In the genomic region with DNA sequence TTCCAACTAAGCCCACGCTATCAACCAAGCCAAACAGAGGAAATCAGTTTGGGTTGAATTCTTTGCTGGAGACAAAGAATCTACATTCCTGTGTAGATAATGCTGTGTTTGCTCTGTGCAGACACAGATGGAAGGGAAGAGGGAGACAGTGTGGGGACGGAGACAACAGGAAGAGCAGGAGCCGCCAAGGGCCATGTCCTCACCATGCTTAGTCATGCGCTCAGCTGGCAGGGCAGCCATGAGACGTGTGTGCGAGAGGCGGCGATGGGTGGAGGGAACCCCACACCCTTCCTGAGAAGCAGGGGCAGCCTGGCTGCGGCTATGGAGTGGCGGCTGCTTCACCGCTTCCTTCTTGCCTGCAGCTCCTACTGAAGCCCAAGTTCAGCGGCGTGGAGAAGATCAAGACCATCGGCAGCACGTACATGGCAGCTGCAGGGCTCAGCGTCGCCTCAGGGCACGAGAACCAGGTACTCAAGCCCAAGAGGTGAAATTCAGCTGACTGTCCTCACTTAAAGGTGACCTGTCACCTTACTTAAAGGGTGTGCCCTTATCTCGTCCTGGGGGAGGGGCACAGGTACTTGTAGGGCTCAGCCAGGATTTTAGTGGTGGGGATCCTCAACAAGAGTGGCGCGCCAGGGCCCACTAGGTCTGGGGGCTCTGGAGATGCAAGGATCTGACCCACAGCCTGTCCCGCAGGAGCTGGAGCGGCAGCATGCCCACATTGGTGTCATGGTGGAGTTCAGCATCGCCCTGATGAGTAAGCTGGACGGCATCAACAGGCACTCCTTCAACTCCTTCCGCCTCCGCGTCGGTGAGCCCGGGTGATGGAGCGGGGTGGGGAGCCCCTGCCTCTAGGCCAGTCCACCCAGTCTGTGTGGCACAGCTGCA, we compare ENCODE assay signal across 8 cellular contexts. TPM values are rescaled to one million over a fixed set of nuclear protein-coding genes. Genes with fewer than 3 reads are reported as not detected.
DNase-seq lines count a peak whose midpoint lies in the region; ATAC-seq and TF ChIP-seq lines count a peak whose summit lies in the region.

No MANE protein-coding gene starts in this region.

- WGBS in mammary epithelial cell (ENCODE audit: low coverage, missing lambda C conversion rate) = 82% methylated on average over 17 of the region's 31 CpGs
- WGBS in thyroid gland, 2 donors = 87% methylated on average over 26 to 31 of the region's 31 CpGs

- H3K4me2 ChIP-seq in mammary epithelial cell (ENCODE audit: insufficient read depth, low read depth, low read length) = no peak overlapping the region

- dilution Hi-C loops in mammary epithelial cell (cut with HindIII; ENCODE audit: low sequenced_read_pairs) = no loop called here

- TF ChIP-seq POLR2A in breast epithelium (IDR thresholded peaks at IDR 0.05) (no peak), thyroid gland (IDR thresholded peaks at IDR 0.05) (no peak)

- ATAC-seq in GM19395 (IDR thresholded peaks at IDR 0.05; ENCODE audit: unreplicated experiment) (no peak), GM18502 (IDR thresholded peaks at IDR 0.05; ENCODE audit: poor library complexity, unreplicated experiment) (no peak)

- H4K20me1 ChIP-seq in mammary epithelial cell (ENCODE audit: insufficient read depth, low read length) = no peaks in the 10 kb centered on the region

- in situ Hi-C loops in mammary epithelial cell (cut with MboI; ENCODE audit: low sequenced_read_pairs in 2 of 2) = no loop called here

- no peak overlapping the region for H3K9ac ChIP-seq in mammary epithelial cell (ENCODE audit: insufficient read depth, low read length)

- H3K9me3 ChIP-seq in breast epithelium = no peaks in the 10 kb centered on the region
- H3K9me3 ChIP-seq in mammary epithelial cell (replicated peaks; ENCODE audit: insufficient read depth, low read length) = no peaks in the 10 kb centered on the region
- H3K9me3 ChIP-seq in thyroid gland = no peaks in the 10 kb centered on the region

- no peak for TF ChIP-seq CTCF in breast epithelium (IDR thresholded peaks at IDR 0.05)
- TF ChIP-seq CTCF in mammary epithelial cell (conservative IDR thresholded peaks at IDR 0.05 in 1 of 2, IDR thresholded peaks at IDR 0.05 in 1 of 2; ENCODE audit: extremely low read depth in 1 of 2, insufficient read depth in 1 of 2, low read depth in 1 of 2, low read length in 2 of 2) = no peak
- TF ChIP-seq CTCF in choroid plexus epithelial cell (conservative IDR thresholded peaks at IDR 0.05; ENCODE audit: low read depth, low read length) = no peak
- no peak for TF ChIP-seq CTCF in thyroid gland (IDR thresholded peaks at IDR 0.05)

- H3K79me2 ChIP-seq in mammary epithelial cell (ENCODE audit: insufficient read depth, low read length) = no peaks in the 10 kb centered on the region

- BruUV-seq in mammary epithelial cell (replicated peaks; lab: Mats Ljungman, UMichigan) = no TSS peak

- no peak overlapping the region for H2AFZ ChIP-seq in mammary epithelial cell (ENCODE audit: low read depth, low read length)

- DNase-seq in breast epithelium (ENCODE audit: low spot score in 2 of 2) (peak in 1 of 2 donors; percentile 30), mammary epithelial cell (no peak), choroid plexus epithelial cell (ENCODE audit: low read depth) (peak; percentile 74), mucosa of gallbladder (ENCODE audit: low spot score) (peak; percentile 50), thyroid gland (peak; percentile 27 to 31), HuH-7 (ENCODE audit: low spot score) (no peak)

- H3K36me3 ChIP-seq in breast epithelium (no peaks in the 10 kb centered on the region), mammary epithelial cell (ENCODE audit: insufficient read depth, low read length) (peaks cover 3% of the 10 kb centered on the region), thyroid gland (peaks cover 6 to 36% of the 10 kb centered on the region in 2 donors)

- CTCF ChIA-PET in mammary epithelial cell (lab: Charles Lee; ENCODE audit: low non-redundant PET) = no interaction called here

- intact Hi-C loops in breast epithelium (cut with DNase I; ENCODE audit: low total_unique reads) = no loop called here
- intact Hi-C loops in mammary epithelial cell (cut with micrococcal nuclease) = no loop called here
- intact Hi-C loops in thyroid gland (cut with DNase I) = loop anchor here (10.0 kb wide), 1 partner anchor 59 kb away; no protein-coding TSS in a partner anchor

- H3K27ac ChIP-seq in breast epithelium (peak overlapping the region; percentile 66 to 79), mammary epithelial cell (ENCODE audit: insufficient read depth, low read depth, low read length) (no peak overlapping the region), thyroid gland (peak overlapping the region in 1 of 3 donors; percentile 28)

- H3K27me3 ChIP-seq in breast epithelium = no peaks in the 10 kb centered on the region
- no peaks in the 10 kb centered on the region for H3K27me3 ChIP-seq in mammary epithelial cell (ENCODE audit: insufficient read depth, low read length)
- H3K27me3 ChIP-seq in thyroid gland = no peaks in the 10 kb centered on the region

- H3K4me1 ChIP-seq in breast epithelium = no peaks in the 10 kb centered on the region
- H3K4me1 ChIP-seq in mammary epithelial cell (ENCODE audit: insufficient read depth, low read length) = peaks cover 6% of the 10 kb centered on the region
- no peaks in the 10 kb centered on the region for H3K4me1 ChIP-seq in thyroid gland

- no peak overlapping the region for H3K4me3 ChIP-seq in breast epithelium
- H3K4me3 ChIP-seq in mammary epithelial cell (replicated peaks in 1 of 3; ENCODE audit: insufficient read depth in 1 of 3, low read depth in 2 of 3, low read length in 3 of 3) = no peak overlapping the region
- H3K4me3 ChIP-seq in choroid plexus epithelial cell (ENCODE audit: low read depth, low read length) = no peak overlapping the region
- no peak overlapping the region for H3K4me3 ChIP-seq in thyroid gland (replicated peaks in 1 of 3)

RNA-seq across cellular contexts. Expression of a gene that starts 47.5 kb away (rescaled TPM):
- 10 to 100 TPM in 2 of 3 donors, 1 to 10 TPM in 1; 6.2 to 30.7 (median 10.2) TPM for total RNA-seq in breast epithelium
- 10 to 100 TPM in 1 of 2 donors, 1 to 10 TPM in 1; 8.2 to 16.3 TPM for total RNA-seq in mammary epithelial cell
- polyA plus RNA-seq in mammary epithelial cell = 1.9 TPM
- polyA minus RNA-seq in mammary epithelial cell = 0.57 TPM
- 46.0 TPM for total RNA-seq in mucosa of gallbladder
- total RNA-seq in thyroid gland = 1 to 10 TPM; 4.2 to 8.2 (median 7.1) TPM

RNA-seq across cellular contexts. Expression of a gene that starts 54.9 kb away (rescaled TPM):
- 10 to 100 TPM; 42.0 to 53.9 (median 43.0) TPM for total RNA-seq in breast epithelium
- total RNA-seq in mammary epithelial cell = 10 to 100 TPM; 22.3 to 69.7 TPM
- 31.9 TPM for polyA plus RNA-seq in mammary epithelial cell
- 34.9 TPM for polyA minus RNA-seq in mammary epithelial cell
- total RNA-seq in mucosa of gallbladder = 59.1 TPM
- 10 to 100 TPM; 41.4 to 56.0 (median 46.8) TPM for total RNA-seq in thyroid gland

Comparison
In these comparisons a context has a peak if more than half of its experiments do, and no peak if none do; other contexts are left out.
1. DNase-seq: peak in choroid plexus epithelial cell (single experiment), mucosa of gallbladder (single experiment) and thyroid gland (2 of 2); none in mammary epithelial cell (single experiment) and HuH-7 (single experiment).